1 cellular context compared by ENCODE assay signal in the genomic region with DNA sequence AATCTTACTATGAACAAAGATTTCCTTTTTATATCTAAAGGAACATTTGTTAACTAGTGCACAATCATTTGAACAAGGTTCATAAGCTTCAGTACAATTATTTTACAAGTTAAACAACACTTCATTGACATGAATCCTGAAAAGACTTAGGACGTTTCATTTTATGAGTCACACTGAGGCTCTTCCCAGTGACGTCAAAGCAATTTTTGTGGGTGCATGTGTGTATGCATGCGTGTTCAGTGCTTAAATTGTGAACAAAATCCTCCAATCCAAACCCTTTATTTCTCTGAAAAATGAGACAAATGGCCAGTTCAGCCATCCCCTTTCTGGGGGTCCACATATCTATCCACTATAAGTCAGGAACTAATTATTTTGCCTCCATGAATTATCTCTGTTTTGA.
TF ChIP-seq lines count a peak whose summit lies in the region.

No MANE protein-coding gene starts in this region.

TF ChIP-seq in A549, 52 proteins besides CTCF, POLR2A, EP300 and RAD21 (continued from another document):
- TF ChIP-seq, protein P1, sequence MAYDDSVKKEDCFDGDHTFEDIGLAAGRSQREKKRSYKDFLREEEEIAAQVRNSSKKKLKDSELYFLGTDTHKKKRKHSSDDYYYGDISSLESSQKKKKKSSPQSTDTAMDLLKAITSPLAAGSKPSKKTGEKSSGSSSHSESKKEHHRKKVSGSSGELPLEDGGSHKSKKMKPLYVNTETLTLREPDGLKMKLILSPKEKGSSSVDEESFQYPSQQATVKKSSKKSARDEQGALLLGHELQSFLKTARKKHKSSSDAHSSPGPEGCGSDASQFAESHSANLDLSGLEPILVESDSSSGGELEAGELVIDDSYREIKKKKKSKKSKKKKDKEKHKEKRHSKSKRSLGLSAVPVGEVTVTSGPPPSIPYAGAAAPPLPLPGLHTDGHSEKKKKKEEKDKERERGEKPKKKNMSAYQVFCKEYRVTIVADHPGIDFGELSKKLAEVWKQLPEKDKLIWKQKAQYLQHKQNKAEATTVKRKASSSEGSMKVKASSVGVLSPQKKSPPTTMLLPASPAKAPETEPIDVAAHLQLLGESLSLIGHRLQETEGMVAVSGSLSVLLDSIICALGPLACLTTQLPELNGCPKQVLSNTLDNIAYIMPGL (CRISPR knock-in tag; IDR thresholded peaks at IDR 0.05; ENCODE audit: borderline replicate concordance), result no peak
- TF ChIP-seq NPAS2 (CRISPR knock-in tag; IDR thresholded peaks at IDR 0.05; ENCODE audit: borderline replicate concordance) (no peak), MAZ (IDR thresholded peaks at IDR 0.05; ENCODE audit: borderline replicate concordance, low read depth, low read length) (no peak), HOXB5 (CRISPR knock-in tag; IDR thresholded peaks at IDR 0.05) (no peak), CEBPB (IDR thresholded peaks at IDR 0.05) (no peak)
- TF ChIP-seq, protein P2, sequence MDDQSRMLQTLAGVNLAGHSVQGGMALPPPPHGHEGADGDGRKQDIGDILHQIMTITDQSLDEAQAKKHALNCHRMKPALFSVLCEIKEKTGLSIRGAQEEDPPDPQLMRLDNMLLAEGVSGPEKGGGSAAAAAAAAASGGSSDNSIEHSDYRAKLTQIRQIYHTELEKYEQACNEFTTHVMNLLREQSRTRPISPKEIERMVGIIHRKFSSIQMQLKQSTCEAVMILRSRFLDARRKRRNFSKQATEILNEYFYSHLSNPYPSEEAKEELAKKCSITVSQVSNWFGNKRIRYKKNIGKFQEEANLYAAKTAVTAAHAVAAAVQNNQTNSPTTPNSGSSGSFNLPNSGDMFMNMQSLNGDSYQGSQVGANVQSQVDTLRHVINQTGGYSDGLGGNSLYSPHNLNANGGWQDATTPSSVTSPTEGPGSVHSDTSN (IDR thresholded peaks at IDR 0.05), result no peak
